In the genomic region with DNA sequence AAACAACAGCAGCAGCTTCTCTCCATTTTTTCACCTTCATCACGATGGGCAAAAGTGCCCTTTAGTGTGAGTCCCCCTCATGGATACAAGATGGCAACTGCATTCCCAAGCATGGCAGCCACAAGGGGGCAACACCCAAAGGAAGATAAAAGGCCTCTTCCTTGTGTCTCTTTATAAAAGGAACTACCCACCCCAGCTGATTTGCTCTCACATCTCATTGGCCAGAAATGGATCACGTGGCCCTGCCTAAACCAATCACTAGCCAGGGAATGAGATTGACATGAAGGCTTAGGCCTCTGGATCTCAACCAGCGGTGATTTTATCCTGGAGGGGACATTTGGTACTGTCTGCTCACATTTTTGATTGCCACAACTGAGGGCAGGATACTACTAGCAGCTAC, we compare ENCODE assay signal across 1 cellular context.
TF ChIP-seq lines count a peak whose summit lies in the region.

No MANE protein-coding gene starts in this region.

TF ChIP-seq in HepG2, 621 proteins besides CTCF, POLR2A, EP300 and RAD21 (continued from another document and continues in another):
- TF ChIP-seq, protein P1, sequence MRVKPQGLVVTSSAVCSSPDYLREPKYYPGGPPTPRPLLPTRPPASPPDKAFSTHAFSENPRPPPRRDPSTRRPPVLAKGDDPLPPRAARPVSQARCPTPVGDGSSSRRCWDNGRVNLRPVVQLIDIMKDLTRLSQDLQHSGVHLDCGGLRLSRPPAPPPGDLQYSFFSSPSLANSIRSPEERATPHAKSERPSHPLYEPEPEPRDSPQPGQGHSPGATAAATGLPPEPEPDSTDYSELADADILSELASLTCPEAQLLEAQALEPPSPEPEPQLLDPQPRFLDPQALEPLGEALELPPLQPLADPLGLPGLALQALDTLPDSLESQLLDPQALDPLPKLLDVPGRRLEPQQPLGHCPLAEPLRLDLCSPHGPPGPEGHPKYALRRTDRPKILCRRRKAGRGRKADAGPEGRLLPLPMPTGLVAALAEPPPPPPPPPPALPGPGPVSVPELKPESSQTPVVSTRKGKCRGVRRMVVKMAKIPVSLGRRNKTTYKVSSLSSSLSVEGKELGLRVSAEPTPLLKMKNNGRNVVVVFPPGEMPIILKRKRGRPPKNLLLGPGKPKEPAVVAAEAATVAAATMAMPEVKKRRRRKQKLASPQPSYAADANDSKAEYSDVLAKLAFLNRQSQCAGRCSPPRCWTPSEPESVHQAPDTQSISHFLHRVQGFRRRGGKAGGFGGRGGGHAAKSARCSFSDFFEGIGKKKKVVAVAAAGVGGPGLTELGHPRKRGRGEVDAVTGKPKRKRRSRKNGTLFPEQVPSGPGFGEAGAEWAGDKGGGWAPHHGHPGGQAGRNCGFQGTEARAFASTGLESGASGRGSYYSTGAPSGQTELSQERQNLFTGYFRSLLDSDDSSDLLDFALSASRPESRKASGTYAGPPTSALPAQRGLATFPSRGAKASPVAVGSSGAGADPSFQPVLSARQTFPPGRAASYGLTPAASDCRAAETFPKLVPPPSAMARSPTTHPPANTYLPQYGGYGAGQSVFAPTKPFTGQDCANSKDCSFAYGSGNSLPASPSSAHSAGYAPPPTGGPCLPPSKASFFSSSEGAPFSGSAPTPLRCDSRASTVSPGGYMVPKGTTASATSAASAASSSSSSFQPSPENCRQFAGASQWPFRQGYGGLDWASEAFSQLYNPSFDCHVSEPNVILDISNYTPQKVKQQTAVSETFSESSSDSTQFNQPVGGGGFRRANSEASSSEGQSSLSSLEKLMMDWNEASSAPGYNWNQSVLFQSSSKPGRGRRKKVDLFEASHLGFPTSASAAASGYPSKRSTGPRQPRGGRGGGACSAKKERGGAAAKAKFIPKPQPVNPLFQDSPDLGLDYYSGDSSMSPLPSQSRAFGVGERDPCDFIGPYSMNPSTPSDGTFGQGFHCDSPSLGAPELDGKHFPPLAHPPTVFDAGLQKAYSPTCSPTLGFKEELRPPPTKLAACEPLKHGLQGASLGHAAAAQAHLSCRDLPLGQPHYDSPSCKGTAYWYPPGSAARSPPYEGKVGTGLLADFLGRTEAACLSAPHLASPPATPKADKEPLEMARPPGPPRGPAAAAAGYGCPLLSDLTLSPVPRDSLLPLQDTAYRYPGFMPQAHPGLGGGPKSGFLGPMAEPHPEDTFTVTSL (CRISPR knock-in tag; IDR thresholded peaks at IDR 0.05; ENCODE audit: borderline replicate concordance), result no peak
- TF ChIP-seq, protein P2, sequence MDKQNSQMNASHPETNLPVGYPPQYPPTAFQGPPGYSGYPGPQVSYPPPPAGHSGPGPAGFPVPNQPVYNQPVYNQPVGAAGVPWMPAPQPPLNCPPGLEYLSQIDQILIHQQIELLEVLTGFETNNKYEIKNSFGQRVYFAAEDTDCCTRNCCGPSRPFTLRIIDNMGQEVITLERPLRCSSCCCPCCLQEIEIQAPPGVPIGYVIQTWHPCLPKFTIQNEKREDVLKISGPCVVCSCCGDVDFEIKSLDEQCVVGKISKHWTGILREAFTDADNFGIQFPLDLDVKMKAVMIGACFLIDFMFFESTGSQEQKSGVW (CRISPR knock-in tag; IDR thresholded peaks at IDR 0.05; ENCODE audit: borderline replicate concordance), result no peak
- TF ChIP-seq TSC22D2 (CRISPR knock-in tag; IDR thresholded peaks at IDR 0.05; ENCODE audit: borderline replicate concordance), result no peak
- no peak for TF ChIP-seq FOSL2 (CRISPR knock-in tag; IDR thresholded peaks at IDR 0.05)
- no peak for TF ChIP-seq ZNF235 (CRISPR knock-in tag; IDR thresholded peaks at IDR 0.05; ENCODE audit: borderline replicate concordance)
- peak; percentile 32 for TF ChIP-seq XRCC5 (optimal IDR thresholded peaks at IDR 0.05; ENCODE audit: low read length)
- TF ChIP-seq ATF7-NPFF (CRISPR knock-in tag; IDR thresholded peaks at IDR 0.05; ENCODE audit: low read depth), result no peak
- no peak for TF ChIP-seq ZNF558 (CRISPR knock-in tag; IDR thresholded peaks at IDR 0.05; ENCODE audit: borderline replicate concordance)
- no peak for TF ChIP-seq ZNF44 (CRISPR knock-in tag; IDR thresholded peaks at IDR 0.05)
- peak; percentile 96 for TF ChIP-seq NFYB (CRISPR knock-in tag; IDR thresholded peaks at IDR 0.05)
- TF ChIP-seq ZNF326 (CRISPR knock-in tag; IDR thresholded peaks at IDR 0.05; ENCODE audit: borderline replicate concordance), result no peak
- no peak for TF ChIP-seq ATAD3A (CRISPR knock-in tag; IDR thresholded peaks at IDR 0.05)
- 0 out of 2 replicates have a peak, but pooled peaks have one; percentile 12 for TF ChIP-seq PPARG (CRISPR knock-in tag; conservative IDR thresholded peaks at IDR 0.05)
- no peak for TF ChIP-seq CREM (IDR thresholded peaks at IDR 0.05)
- TF ChIP-seq CREM (CRISPR knock-in tag; IDR thresholded peaks at IDR 0.05), result no peak
- TF ChIP-seq THAP11 (CRISPR knock-in tag; IDR thresholded peaks at IDR 0.05), result peak; percentile 31; the same call in 1 of the 2 replicates
- TF ChIP-seq NFE2L2 (IDR thresholded peaks at IDR 0.05; ENCODE audit: low read length), result no peak
- no peak for TF ChIP-seq HDAC2 (CRISPR knock-in tag; IDR thresholded peaks at IDR 0.05)
- TF ChIP-seq ZNF136 (CRISPR knock-in tag; IDR thresholded peaks at IDR 0.05; ENCODE audit: low read depth), result no peak
- TF ChIP-seq, protein P3, sequence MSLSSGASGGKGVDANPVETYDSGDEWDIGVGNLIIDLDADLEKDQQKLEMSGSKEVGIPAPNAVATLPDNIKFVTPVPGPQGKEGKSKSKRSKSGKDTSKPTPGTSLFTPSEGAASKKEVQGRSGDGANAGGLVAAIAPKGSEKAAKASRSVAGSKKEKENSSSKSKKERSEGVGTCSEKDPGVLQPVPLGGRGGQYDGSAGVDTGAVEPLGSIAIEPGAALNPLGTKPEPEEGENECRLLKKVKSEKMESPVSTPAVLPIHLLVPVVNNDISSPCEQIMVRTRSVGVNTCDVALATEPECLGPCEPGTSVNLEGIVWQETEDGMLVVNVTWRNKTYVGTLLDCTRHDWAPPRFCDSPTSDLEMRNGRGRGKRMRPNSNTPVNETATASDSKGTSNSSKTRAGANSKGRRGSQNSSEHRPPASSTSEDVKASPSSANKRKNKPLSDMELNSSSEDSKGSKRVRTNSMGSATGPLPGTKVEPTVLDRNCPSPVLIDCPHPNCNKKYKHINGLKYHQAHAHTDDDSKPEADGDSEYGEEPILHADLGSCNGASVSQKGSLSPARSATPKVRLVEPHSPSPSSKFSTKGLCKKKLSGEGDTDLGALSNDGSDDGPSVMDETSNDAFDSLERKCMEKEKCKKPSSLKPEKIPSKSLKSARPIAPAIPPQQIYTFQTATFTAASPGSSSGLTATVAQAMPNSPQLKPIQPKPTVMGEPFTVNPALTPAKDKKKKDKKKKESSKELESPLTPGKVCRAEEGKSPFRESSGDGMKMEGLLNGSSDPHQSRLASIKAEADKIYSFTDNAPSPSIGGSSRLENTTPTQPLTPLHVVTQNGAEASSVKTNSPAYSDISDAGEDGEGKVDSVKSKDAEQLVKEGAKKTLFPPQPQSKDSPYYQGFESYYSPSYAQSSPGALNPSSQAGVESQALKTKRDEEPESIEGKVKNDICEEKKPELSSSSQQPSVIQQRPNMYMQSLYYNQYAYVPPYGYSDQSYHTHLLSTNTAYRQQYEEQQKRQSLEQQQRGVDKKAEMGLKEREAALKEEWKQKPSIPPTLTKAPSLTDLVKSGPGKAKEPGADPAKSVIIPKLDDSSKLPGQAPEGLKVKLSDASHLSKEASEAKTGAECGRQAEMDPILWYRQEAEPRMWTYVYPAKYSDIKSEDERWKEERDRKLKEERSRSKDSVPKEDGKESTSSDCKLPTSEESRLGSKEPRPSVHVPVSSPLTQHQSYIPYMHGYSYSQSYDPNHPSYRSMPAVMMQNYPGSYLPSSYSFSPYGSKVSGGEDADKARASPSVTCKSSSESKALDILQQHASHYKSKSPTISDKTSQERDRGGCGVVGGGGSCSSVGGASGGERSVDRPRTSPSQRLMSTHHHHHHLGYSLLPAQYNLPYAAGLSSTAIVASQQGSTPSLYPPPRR (CRISPR knock-in tag; IDR thresholded peaks at IDR 0.05; ENCODE audit: borderline replicate concordance), result no peak
- TF ChIP-seq NFE2 (CRISPR knock-in tag; IDR thresholded peaks at IDR 0.05), result no peak
- no peak for TF ChIP-seq ZNF230 (CRISPR knock-in tag; IDR thresholded peaks at IDR 0.05)
- TF ChIP-seq, protein P4, sequence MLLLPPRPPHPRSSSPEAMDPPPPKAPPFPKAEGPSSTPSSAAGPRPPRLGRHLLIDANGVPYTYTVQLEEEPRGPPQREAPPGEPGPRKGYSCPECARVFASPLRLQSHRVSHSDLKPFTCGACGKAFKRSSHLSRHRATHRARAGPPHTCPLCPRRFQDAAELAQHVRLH (CRISPR knock-in tag; IDR thresholded peaks at IDR 0.05; ENCODE audit: borderline replicate concordance, low read depth), result no peak
- no peak for TF ChIP-seq ZNF530 (CRISPR knock-in tag; IDR thresholded peaks at IDR 0.05; ENCODE audit: low read depth)
- TF ChIP-seq SMC3 (IDR thresholded peaks at IDR 0.05; ENCODE audit: low read length), result peak; percentile 85; the same call in 1 of the 2 replicates
- TF ChIP-seq, protein P5, sequence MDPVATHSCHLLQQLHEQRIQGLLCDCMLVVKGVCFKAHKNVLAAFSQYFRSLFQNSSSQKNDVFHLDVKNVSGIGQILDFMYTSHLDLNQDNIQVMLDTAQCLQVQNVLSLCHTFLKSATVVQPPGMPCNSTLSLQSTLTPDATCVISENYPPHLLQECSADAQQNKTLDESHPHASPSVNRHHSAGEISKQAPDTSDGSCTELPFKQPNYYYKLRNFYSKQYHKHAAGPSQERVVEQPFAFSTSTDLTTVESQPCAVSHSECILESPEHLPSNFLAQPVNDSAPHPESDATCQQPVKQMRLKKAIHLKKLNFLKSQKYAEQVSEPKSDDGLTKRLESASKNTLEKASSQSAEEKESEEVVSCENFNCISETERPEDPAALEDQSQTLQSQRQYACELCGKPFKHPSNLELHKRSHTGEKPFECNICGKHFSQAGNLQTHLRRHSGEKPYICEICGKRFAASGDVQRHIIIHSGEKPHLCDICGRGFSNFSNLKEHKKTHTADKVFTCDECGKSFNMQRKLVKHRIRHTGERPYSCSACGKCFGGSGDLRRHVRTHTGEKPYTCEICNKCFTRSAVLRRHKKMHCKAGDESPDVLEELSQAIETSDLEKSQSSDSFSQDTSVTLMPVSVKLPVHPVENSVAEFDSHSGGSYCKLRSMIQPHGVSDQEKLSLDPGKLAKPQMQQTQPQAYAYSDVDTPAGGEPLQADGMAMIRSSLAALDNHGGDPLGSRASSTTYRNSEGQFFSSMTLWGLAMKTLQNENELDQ (CRISPR knock-in tag; IDR thresholded peaks at IDR 0.05; ENCODE audit: borderline replicate concordance), result no peak
- no peak for TF ChIP-seq MIER3 (CRISPR knock-in tag; IDR thresholded peaks at IDR 0.05; ENCODE audit: borderline replicate concordance)
- TF ChIP-seq, protein P6, sequence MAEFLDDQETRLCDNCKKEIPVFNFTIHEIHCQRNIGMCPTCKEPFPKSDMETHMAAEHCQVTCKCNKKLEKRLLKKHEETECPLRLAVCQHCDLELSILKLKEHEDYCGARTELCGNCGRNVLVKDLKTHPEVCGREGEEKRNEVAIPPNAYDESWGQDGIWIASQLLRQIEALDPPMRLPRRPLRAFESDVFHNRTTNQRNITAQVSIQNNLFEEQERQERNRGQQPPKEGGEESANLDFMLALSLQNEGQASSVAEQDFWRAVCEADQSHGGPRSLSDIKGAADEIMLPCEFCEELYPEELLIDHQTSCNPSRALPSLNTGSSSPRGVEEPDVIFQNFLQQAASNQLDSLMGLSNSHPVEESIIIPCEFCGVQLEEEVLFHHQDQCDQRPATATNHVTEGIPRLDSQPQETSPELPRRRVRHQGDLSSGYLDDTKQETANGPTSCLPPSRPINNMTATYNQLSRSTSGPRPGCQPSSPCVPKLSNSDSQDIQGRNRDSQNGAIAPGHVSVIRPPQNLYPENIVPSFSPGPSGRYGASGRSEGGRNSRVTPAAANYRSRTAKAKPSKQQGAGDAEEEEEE (CRISPR knock-in tag; IDR thresholded peaks at IDR 0.05; ENCODE audit: borderline replicate concordance), result no peak
- TF ChIP-seq ZNF564 (CRISPR knock-in tag; IDR thresholded peaks at IDR 0.05), result no peak
- no peak for TF ChIP-seq ZZZ3 (CRISPR knock-in tag; IDR thresholded peaks at IDR 0.05; ENCODE audit: borderline replicate concordance)
- no peak for TF ChIP-seq ZNF160 (CRISPR knock-in tag; IDR thresholded peaks at IDR 0.05)
- no peak for TF ChIP-seq ZMYM2 (CRISPR knock-in tag; IDR thresholded peaks at IDR 0.05)
- peak; percentile 82 for TF ChIP-seq ZNF644 (CRISPR knock-in tag; IDR thresholded peaks at IDR 0.05; ENCODE audit: low read depth)
- TF ChIP-seq ZNF720 (CRISPR knock-in tag; IDR thresholded peaks at IDR 0.05), result no peak
- TF ChIP-seq, protein P7, sequence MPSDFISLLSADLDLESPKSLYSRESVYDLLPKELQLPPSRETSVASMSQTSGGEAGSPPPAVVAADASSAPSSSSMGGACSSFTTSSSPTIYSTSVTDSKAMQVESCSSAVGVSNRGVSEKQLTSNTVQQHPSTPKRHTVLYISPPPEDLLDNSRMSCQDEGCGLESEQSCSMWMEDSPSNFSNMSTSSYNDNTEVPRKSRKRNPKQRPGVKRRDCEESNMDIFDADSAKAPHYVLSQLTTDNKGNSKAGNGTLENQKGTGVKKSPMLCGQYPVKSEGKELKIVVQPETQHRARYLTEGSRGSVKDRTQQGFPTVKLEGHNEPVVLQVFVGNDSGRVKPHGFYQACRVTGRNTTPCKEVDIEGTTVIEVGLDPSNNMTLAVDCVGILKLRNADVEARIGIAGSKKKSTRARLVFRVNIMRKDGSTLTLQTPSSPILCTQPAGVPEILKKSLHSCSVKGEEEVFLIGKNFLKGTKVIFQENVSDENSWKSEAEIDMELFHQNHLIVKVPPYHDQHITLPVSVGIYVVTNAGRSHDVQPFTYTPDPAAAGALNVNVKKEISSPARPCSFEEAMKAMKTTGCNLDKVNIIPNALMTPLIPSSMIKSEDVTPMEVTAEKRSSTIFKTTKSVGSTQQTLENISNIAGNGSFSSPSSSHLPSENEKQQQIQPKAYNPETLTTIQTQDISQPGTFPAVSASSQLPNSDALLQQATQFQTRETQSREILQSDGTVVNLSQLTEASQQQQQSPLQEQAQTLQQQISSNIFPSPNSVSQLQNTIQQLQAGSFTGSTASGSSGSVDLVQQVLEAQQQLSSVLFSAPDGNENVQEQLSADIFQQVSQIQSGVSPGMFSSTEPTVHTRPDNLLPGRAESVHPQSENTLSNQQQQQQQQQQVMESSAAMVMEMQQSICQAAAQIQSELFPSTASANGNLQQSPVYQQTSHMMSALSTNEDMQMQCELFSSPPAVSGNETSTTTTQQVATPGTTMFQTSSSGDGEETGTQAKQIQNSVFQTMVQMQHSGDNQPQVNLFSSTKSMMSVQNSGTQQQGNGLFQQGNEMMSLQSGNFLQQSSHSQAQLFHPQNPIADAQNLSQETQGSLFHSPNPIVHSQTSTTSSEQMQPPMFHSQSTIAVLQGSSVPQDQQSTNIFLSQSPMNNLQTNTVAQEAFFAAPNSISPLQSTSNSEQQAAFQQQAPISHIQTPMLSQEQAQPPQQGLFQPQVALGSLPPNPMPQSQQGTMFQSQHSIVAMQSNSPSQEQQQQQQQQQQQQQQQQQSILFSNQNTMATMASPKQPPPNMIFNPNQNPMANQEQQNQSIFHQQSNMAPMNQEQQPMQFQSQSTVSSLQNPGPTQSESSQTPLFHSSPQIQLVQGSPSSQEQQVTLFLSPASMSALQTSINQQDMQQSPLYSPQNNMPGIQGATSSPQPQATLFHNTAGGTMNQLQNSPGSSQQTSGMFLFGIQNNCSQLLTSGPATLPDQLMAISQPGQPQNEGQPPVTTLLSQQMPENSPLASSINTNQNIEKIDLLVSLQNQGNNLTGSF (CRISPR knock-in tag; IDR thresholded peaks at IDR 0.05), result no peak
- no peak for TF ChIP-seq ZFP41 (CRISPR knock-in tag; IDR thresholded peaks at IDR 0.05; ENCODE audit: borderline replicate concordance)
- TF ChIP-seq ZNF879 (CRISPR knock-in tag; IDR thresholded peaks at IDR 0.05), result no peak
